Comparison of ENCODE assay signal across 18 cellular contexts in genomic region chr11:10394229-10395100, GRCh38.
DNase-seq lines count a peak whose midpoint lies in the region; FAIRE-seq and TF ChIP-seq lines count a peak whose summit lies in the region.
"Had no signal": no experiment of that assay in that cellular context is flagged by ENCODE, and none has a peak within 500 bp of the region (broad histone marks: within the 10 kb centered on the region; RNA-seq: fewer than 3 reads in every experiment).

No MANE protein-coding gene starts in this region.

- no peak overlapping the region for H3K23ac ChIP-seq in mesendoderm (ENCODE audit: low read length)

- H3K27me3 Mint-ChIP-seq in type B pancreatic cell: peaks cover 3% of the 10 kb centered on the region

- no peaks in the 10 kb centered on the region for H3K79me1 ChIP-seq in mesendoderm (ENCODE audit: low read length)

- H3K56ac ChIP-seq in mesendoderm (ENCODE audit: low read length): no peak overlapping the region

- H3K4me1 Mint-ChIP-seq in type B pancreatic cell (ENCODE audit: unreplicated experiment): peaks cover 30% of the 10 kb centered on the region
- H3K4me1 Mint-ChIP-seq: activated naive CD4-positive, alpha-beta T cell treated with anti-CD3 and anti-CD28 coated beads, Interleukin-2, amount 10 ng/mL, durations not matched to agents 7 days and 5 days had no signal

- no peak overlapping the region for H2BK5ac ChIP-seq in mesendoderm (ENCODE audit: low read length)

- H3K4me2 ChIP-seq in mesendoderm (ENCODE audit: low read length): no peak overlapping the region
- H3K4me2 ChIP-seq: KMS-11 had no signal

- H4K8ac ChIP-seq in mesendoderm (ENCODE audit: low read depth, low read length): no peak overlapping the region

- H3K79me2 ChIP-seq in mesendoderm (ENCODE audit: control insufficient read depth, insufficient read depth, low read length): no peaks in the 10 kb centered on the region

- no peaks in the 10 kb centered on the region for H3K36me3 Mint-ChIP-seq in type B pancreatic cell
- H3K36me3 Mint-ChIP-seq: activated naive CD4-positive, alpha-beta T cell treated with anti-CD3 and anti-CD28 coated beads, Interleukin-2, amount 10 ng/mL, durations not matched to agents 7 days and 5 days had no signal

- no peak for TF ChIP-seq CTCF in type B pancreatic cell (conservative IDR thresholded peaks at IDR 0.05)

- no peak overlapping the region for H2BK120ac ChIP-seq in mesendoderm (ENCODE audit: low read depth, low read length)

- H3K18ac ChIP-seq in mesendoderm (ENCODE audit: low read length): no peak overlapping the region

- peak overlapping the region; percentile 34 for H3K27ac Mint-ChIP-seq in type B pancreatic cell
- H3K27ac Mint-ChIP-seq: activated naive CD4-positive, alpha-beta T cell treated with anti-CD3 and anti-CD28 coated beads, Interleukin-2, amount 10 ng/mL, durations not matched to agents 7 days and 5 days had no signal

- H4K5ac ChIP-seq in mesendoderm (ENCODE audit: low read length): no peak overlapping the region

- 100% methylated on average over 2 of the region's 13 CpGs for WGBS in mesendoderm (ENCODE audit: extremely low coverage, insufficient coverage, low lambda C conversion rate)

- FAIRE-seq in HTR-8/SVneo (lab: Jason Lieb, UNC): peak; percentile 23
- FAIRE-seq: TTC549 had no signal

- no peaks in the 10 kb centered on the region for H3K36me3 ChIP-seq in mesendoderm (ENCODE audit: control insufficient read depth, insufficient read depth, low read length)
- H3K36me3 ChIP-seq: Peyer's patch had no signal

- no peak overlapping the region for H2AK5ac ChIP-seq in mesendoderm (ENCODE audit: low read length)

- no peaks in the 10 kb centered on the region for H3K4me1 ChIP-seq in mesendoderm (ENCODE audit: control insufficient read depth, low read depth, low read length)

- H3K4ac ChIP-seq in mesendoderm (ENCODE audit: low read depth, low read length): no peak overlapping the region

- H3K9me3 Mint-ChIP-seq in type B pancreatic cell: peaks cover 7% of the 10 kb centered on the region
- H3K9me3 Mint-ChIP-seq: activated naive CD4-positive, alpha-beta T cell treated with anti-CD3 and anti-CD28 coated beads, Interleukin-2, amount 10 ng/mL, durations not matched to agents 7 days and 5 days had no signal

- no peak overlapping the region for H3K4me3 Mint-ChIP-seq in type B pancreatic cell
- H3K4me3 Mint-ChIP-seq: activated naive CD4-positive, alpha-beta T cell treated with anti-CD3 and anti-CD28 coated beads, Interleukin-2, amount 10 ng/mL, durations not matched to agents 7 days and 5 days; H9 had no signal

- DNase-seq in HTR-8/SVneo (ENCODE audit: insufficient read length, low spot score): no peak
- DNase-seq in amniotic stem cell (lab: John Stamatoyannopoulos, UW): peak; percentile 89
- peak; percentile 56 for DNase-seq in foreskin melanocyte
- DNase-seq in type B pancreatic cell (ENCODE audit: extremely low spot score, unreplicated experiment): no peak
- DNase-seq in mesendoderm: no peak
- DNase-seq in NCI-H2171 (lab: John Stamatoyannopoulos, UW): no peak
- no peak for DNase-seq in AML-193 (lab: John Stamatoyannopoulos, UW)
- DNase-seq: activated CD4-positive, alpha-beta T cell treated with anti-CD3 and anti-CD28 coated beads, Interleukin-2, amount 50 U/mL, for 1 hour; activated naive CD4-positive, alpha-beta T cell treated with anti-CD3 and anti-CD28 coated beads, Interleukin-2, amount 10 ng/mL, durations not matched to agents 7 days and 5 days; activated T-cell treated with anti-CD3 and anti-CD28 coated beads, Interleukin-2, amount 50 U/mL, for 1 hour; C1 segment of cervical spinal cord; H9; NCI-H1105; NCI-H82; stimulated activated CD4-positive, alpha-beta T cell treated with anti-CD3 and anti-CD28 coated beads, Interleukin-4, amount 100 ng/mL, for 1 hour had no signal

- no peak overlapping the region for H3K4me3 ChIP-seq in mesendoderm (ENCODE audit: low read length)
- H3K4me3 ChIP-seq: Peyer's patch had no signal

- H3K27ac ChIP-seq in mesendoderm (ENCODE audit: low read depth, low read length): no peak overlapping the region
- H3K27ac ChIP-seq: KMS-11, Peyer's patch had no signal

- H3K27me3 ChIP-seq in mesendoderm (ENCODE audit: insufficient read depth, low read length, poor library complexity): no peaks in the 10 kb centered on the region
- H3K27me3 ChIP-seq: Peyer's patch had no signal

- H2BK15ac ChIP-seq in mesendoderm (replicated peaks; ENCODE audit: low read depth): no peak overlapping the region

- no peak overlapping the region for H3K9ac ChIP-seq in mesendoderm (ENCODE audit: low read length)
- H3K9ac ChIP-seq: KMS-11 had no signal

Comparison
In these comparisons a context has a peak if more than half of its experiments do, and no peak if none do; other contexts are left out.
1. DNase-seq: peak in amniotic stem cell (single experiment) and foreskin melanocyte (single experiment); none in HTR-8/SVneo (single experiment), type B pancreatic cell (single experiment), mesendoderm (single experiment), NCI-H2171 (single experiment) and AML-193 (0 of 2).